ENCODE assay signal across 1 cellular context in genomic region chr17:81959362-81960129, GRCh38.
TF ChIP-seq lines count a peak whose summit lies in the region.

No MANE protein-coding gene starts in this region.

TF ChIP-seq in HepG2, 621 proteins besides CTCF, POLR2A, EP300 and RAD21 (continued from another document and continues in another):
- TF ChIP-seq ZUFSP (CRISPR knock-in tag; IDR thresholded peaks at IDR 0.05; ENCODE audit: borderline replicate concordance) (no peak), SALL1 (CRISPR knock-in tag; IDR thresholded peaks at IDR 0.05) (peak; percentile 63), HNF4A (CRISPR knock-in tag; IDR thresholded peaks at IDR 0.05) (no peak), ZNF260 (CRISPR knock-in tag; IDR thresholded peaks at IDR 0.05; ENCODE audit: borderline replicate concordance, low read depth) (no peak), ZBTB44 (CRISPR knock-in tag; IDR thresholded peaks at IDR 0.05) (no peak), ZNF879 (CRISPR knock-in tag; IDR thresholded peaks at IDR 0.05) (no peak), ZNF672 (CRISPR knock-in tag; IDR thresholded peaks at IDR 0.05) (peak; percentile 23; the same call in 1 of the 2 replicates), MXD4 (CRISPR knock-in tag; IDR thresholded peaks at IDR 0.05) (no peak), ZNF619 (CRISPR knock-in tag; IDR thresholded peaks at IDR 0.05) (no peak; the same call in 1 of the 2 replicates), NCOA2 (CRISPR knock-in tag; IDR thresholded peaks at IDR 0.05) (no peak), ZFP82 (CRISPR knock-in tag; IDR thresholded peaks at IDR 0.05; ENCODE audit: borderline replicate concordance) (peak; percentile 92), GATA4 (IDR thresholded peaks at IDR 0.05; ENCODE audit: borderline replicate concordance, low read depth) (no peak), ZZZ3 (CRISPR knock-in tag; IDR thresholded peaks at IDR 0.05; ENCODE audit: borderline replicate concordance) (no peak), ZNF343 (CRISPR knock-in tag; IDR thresholded peaks at IDR 0.05) (no peak; the same call in 1 of the 2 replicates), PBX3 (CRISPR knock-in tag; IDR thresholded peaks at IDR 0.05; ENCODE audit: borderline replicate concordance) (no peak), ZSCAN31 (CRISPR knock-in tag; IDR thresholded peaks at IDR 0.05; ENCODE audit: low read depth) (peak; percentile 45; the same call in 1 of the 2 replicates), ZNF20 (CRISPR knock-in tag; IDR thresholded peaks at IDR 0.05) (no peak), NPAS2 (CRISPR knock-in tag; IDR thresholded peaks at IDR 0.05; ENCODE audit: borderline replicate concordance) (no peak), ZNF451 (CRISPR knock-in tag; IDR thresholded peaks at IDR 0.05) (no peak; the same call in 1 of the 2 replicates), IKZF4 (CRISPR knock-in tag; IDR thresholded peaks at IDR 0.05; ENCODE audit: borderline replicate concordance, low read depth, not compliant biosample characterization) (peak; percentile 21), ZNF253 (CRISPR knock-in tag; IDR thresholded peaks at IDR 0.05; ENCODE audit: borderline replicate concordance) (no peak; the same call in 1 of the 2 replicates), BATF2 (CRISPR knock-in tag; IDR thresholded peaks at IDR 0.05) (peak; percentile 48; the same call in 1 of the 2 replicates), ZFP1 (CRISPR knock-in tag; IDR thresholded peaks at IDR 0.05) (no peak), GMEB1 (CRISPR knock-in tag; IDR thresholded peaks at IDR 0.05; ENCODE audit: borderline replicate concordance) (no peak), ZNF34 (CRISPR knock-in tag; IDR thresholded peaks at IDR 0.05; ENCODE audit: borderline replicate concordance) (no peak), ZBTB40 (IDR thresholded peaks at IDR 0.05) (no peak), ZBTB40 (CRISPR knock-in tag; IDR thresholded peaks at IDR 0.05) (no peak; the same call in 1 of the 2 replicates), ZNF713 (CRISPR knock-in tag; IDR thresholded peaks at IDR 0.05) (peak; percentile 69; the same call in 1 of the 2 replicates), JDP2 (CRISPR knock-in tag; IDR thresholded peaks at IDR 0.05; ENCODE audit: borderline replicate concordance) (peak; percentile 39; the same call in 1 of the 2 replicates), BHLHE40 (IDR thresholded peaks at IDR 0.05; ENCODE audit: low read length) (peak; percentile 33; the same call in 1 of the 2 replicates), AKNA (CRISPR knock-in tag; IDR thresholded peaks at IDR 0.05; ENCODE audit: borderline replicate concordance) (no peak), CCAR2 (optimal IDR thresholded peaks at IDR 0.05; ENCODE audit: low read depth, low read length) (no peak), ONECUT2 (CRISPR knock-in tag; IDR thresholded peaks at IDR 0.05) (no peak), ZNF766 (CRISPR knock-in tag; IDR thresholded peaks at IDR 0.05; ENCODE audit: borderline replicate concordance) (no peak), TAF15 (IDR thresholded peaks at IDR 0.05; ENCODE audit: low read depth, low read length, poor library complexity, severe bottlenecking) (peak; percentile 42), TAF1 (CRISPR knock-in tag; IDR thresholded peaks at IDR 0.05) (no peak), ISL2 (CRISPR knock-in tag; IDR thresholded peaks at IDR 0.05) (peak; percentile 6; the same call in 1 of the 2 replicates), ZNF292 (CRISPR knock-in tag; IDR thresholded peaks at IDR 0.05; ENCODE audit: borderline replicate concordance, low read depth) (no peak), HDAC2 (CRISPR knock-in tag; IDR thresholded peaks at IDR 0.05) (no peak), MAX (IDR thresholded peaks at IDR 0.05) (peak; percentile 89), MYC (CRISPR knock-in tag; IDR thresholded peaks at IDR 0.05; ENCODE audit: borderline replicate concordance) (0 out of 2 replicates have a peak, but pooled peaks have one; percentile 40), ZNF569 (CRISPR knock-in tag; IDR thresholded peaks at IDR 0.05; ENCODE audit: borderline replicate concordance) (no peak)
